In genomic region chr1:77025599-77025998, GRCh38 we compare ENCODE assay signal across 18 cellular contexts.
DNase-seq lines count a peak whose midpoint lies in the region; ATAC-seq and TF ChIP-seq lines count a peak whose summit lies in the region.
"Had no signal": no experiment of that assay in that cellular context is flagged by ENCODE, and none has a peak within 500 bp of the region (broad histone marks: within the 10 kb centered on the region; RNA-seq: fewer than 3 reads in every experiment).

No MANE protein-coding gene starts in this region.

- H2BK15ac ChIP-seq in H9 (ENCODE audit: low read depth, low read length) (no peak overlapping the region), mesendoderm (replicated peaks; ENCODE audit: low read depth) (no peak overlapping the region)

- H3K23ac ChIP-seq in H9 (ENCODE audit: insufficient read length, low read depth, low read length) = no peak overlapping the region
- no peak overlapping the region for H3K23ac ChIP-seq in mesendoderm (ENCODE audit: low read length)

- H3K4ac ChIP-seq in H9 (ENCODE audit: low read depth, low read length) = no peak overlapping the region
- no peak overlapping the region for H3K4ac ChIP-seq in mesendoderm (ENCODE audit: low read depth, low read length)

- H2BK12ac ChIP-seq in H9 (ENCODE audit: insufficient read length, low read depth, low read length) = no peak overlapping the region

- no peak overlapping the region for H2AFZ ChIP-seq in H9 (ENCODE audit: low read length)

- DNase-seq in H9 (no peak), glutamatergic neuron (no peak), mesendoderm (no peak)
- DNase-seq in activated CD4-positive, alpha-beta T cell treated with anti-CD3 and anti-CD28 coated beads for 4 hours = no peak
- no peak for DNase-seq in activated naive CD8-positive, alpha-beta T cell treated with anti-CD3 and anti-CD28 coated beads for 36 hours
- DNase-seq: AML-193; Caco-2; Calu3; CD4-positive, alpha-beta T cell; CD8-positive, alpha-beta T cell; DMS79 treated with DMSO at 0.1 percent for 48 hours; GF-D8 had no signal

- H3K9ac ChIP-seq in H9 (ENCODE audit: extremely low read depth, insufficient read length, low read length) = no peak overlapping the region
- no peak overlapping the region for H3K9ac ChIP-seq in mesendoderm (ENCODE audit: low read length)
- H3K9ac ChIP-seq: BLaER1 treated with 17β-estradiol and CSF1 and Interleukin-3, amounts not matched to agents 10 nM and 100 nM had no signal

- H3K9me3 Mint-ChIP-seq in H9 = no peaks in the 10 kb centered on the region
- peaks cover 15% of the 10 kb centered on the region for H3K9me3 Mint-ChIP-seq in glutamatergic neuron (ENCODE audit: unreplicated experiment)
- no peaks in the 10 kb centered on the region for H3K9me3 Mint-ChIP-seq in activated naive CD8-positive, alpha-beta T cell treated with anti-CD3 and anti-CD28 coated beads for 36 hours
- H3K9me3 Mint-ChIP-seq: CD4-positive, alpha-beta T cell; CD8-positive, alpha-beta T cell had no signal

- H3K36me3 ChIP-seq in mesendoderm (ENCODE audit: control insufficient read depth, insufficient read depth, low read length) = no peaks in the 10 kb centered on the region
- H3K36me3 ChIP-seq: BLaER1 treated with 17β-estradiol and CSF1 and Interleukin-3, amounts not matched to agents 10 nM and 100 nM had no signal

- H2AK5ac ChIP-seq in H9 (ENCODE audit: insufficient read length, low read length) (no peak overlapping the region), mesendoderm (ENCODE audit: low read length) (no peak overlapping the region)

- H3K4me3 Mint-ChIP-seq in H9 (no peak overlapping the region), glutamatergic neuron (ENCODE audit: unreplicated experiment) (no peak overlapping the region)
- no peak overlapping the region for H3K4me3 Mint-ChIP-seq in activated naive CD8-positive, alpha-beta T cell treated with anti-CD3 and anti-CD28 coated beads for 36 hours
- H3K4me3 Mint-ChIP-seq: B cell; CD4-positive, alpha-beta T cell; CD8-positive, alpha-beta T cell had no signal

- H3K4me3 ChIP-seq in mesendoderm (ENCODE audit: low read length) = no peak overlapping the region
- H3K4me3 ChIP-seq: A549; BLaER1 treated with 17β-estradiol and CSF1 and Interleukin-3, amounts not matched to agents 10 nM and 100 nM had no signal

- no peaks in the 10 kb centered on the region for H3K79me2 ChIP-seq in H9 (ENCODE audit: insufficient read depth, low read length)
- H3K79me2 ChIP-seq in mesendoderm (ENCODE audit: control insufficient read depth, insufficient read depth, low read length) = no peaks in the 10 kb centered on the region

- H3K23me2 ChIP-seq in H9 (ENCODE audit: insufficient read length, low read depth, low read length, poor library complexity, severe bottlenecking) = no peaks in the 10 kb centered on the region

- no peaks in the 10 kb centered on the region for H3K9me3 ChIP-seq in H9 (ENCODE audit: control insufficient read depth, low read depth, low read length)
- H3K9me3 ChIP-seq: A549; BLaER1 treated with 17β-estradiol and CSF1 and Interleukin-3, amounts not matched to agents 10 nM and 100 nM; Caco-2 had no signal

- H3K27me3 Mint-ChIP-seq in H9 (ENCODE audit: low read depth) = peaks cover 4% of the 10 kb centered on the region; the same call in 1 of the 2 replicates
- H3K27me3 Mint-ChIP-seq in glutamatergic neuron (ENCODE audit: unreplicated experiment) = peaks cover 13% of the 10 kb centered on the region
- peaks cover 4% of the 10 kb centered on the region for H3K27me3 Mint-ChIP-seq in activated naive CD8-positive, alpha-beta T cell treated with anti-CD3 and anti-CD28 coated beads for 36 hours

- peak overlapping the region; percentile 13; the same call in 1 of the 2 replicates for H3K14ac ChIP-seq in H9 (ENCODE audit: insufficient read depth, low read length)

- no CpG with 5 or more reads among the region's 5 CpGs for WGBS in H9 (ENCODE audit: extremely low coverage, insufficient read length, low lambda C conversion rate)
- no CpG with 5 or more reads among the region's 5 CpGs for WGBS in mesendoderm (ENCODE audit: extremely low coverage, insufficient coverage, low lambda C conversion rate)

- H3K27ac Mint-ChIP-seq in H9 (no peak overlapping the region; a peak in 1 of 7 replicates), glutamatergic neuron (ENCODE audit: unreplicated experiment) (peak overlapping the region; percentile 48)
- no peak overlapping the region for H3K27ac Mint-ChIP-seq in activated naive CD8-positive, alpha-beta T cell treated with anti-CD3 and anti-CD28 coated beads for 36 hours
- H3K27ac Mint-ChIP-seq: B cell; CD4-positive, alpha-beta T cell; CD8-positive, alpha-beta T cell had no signal

- peaks cover 5% of the 10 kb centered on the region; the same call in 1 of the 2 replicates for H3K4me1 ChIP-seq in H9 (ENCODE audit: insufficient read depth, low read length)
- peaks cover 8% of the 10 kb centered on the region for H3K4me1 ChIP-seq in mesendoderm (ENCODE audit: control insufficient read depth, low read depth, low read length)
- H3K4me1 ChIP-seq: BLaER1 treated with 17β-estradiol and CSF1 and Interleukin-3, amounts not matched to agents 10 nM and 100 nM; Caco-2 had no signal

- H4K5ac ChIP-seq in H9 (ENCODE audit: insufficient read length, low read depth, low read length) = no peak overlapping the region
- no peak overlapping the region for H4K5ac ChIP-seq in mesendoderm (ENCODE audit: low read length)

- TF ChIP-seq CTCF in H9 (conservative IDR thresholded peaks at IDR 0.05) (no peak), glutamatergic neuron (IDR thresholded peaks at IDR 0.05; ENCODE audit: partially characterized antibody, unreplicated experiment) (no peak)

- peaks cover 38 to 42% of the 10 kb centered on the region in 2 experiments for H3K4me1 Mint-ChIP-seq in H9
- H3K4me1 Mint-ChIP-seq in glutamatergic neuron (ENCODE audit: low read depth, unreplicated experiment) = peaks cover 76% of the 10 kb centered on the region
- no peaks in the 10 kb centered on the region for H3K4me1 Mint-ChIP-seq in activated naive CD8-positive, alpha-beta T cell treated with anti-CD3 and anti-CD28 coated beads for 36 hours
- H3K4me1 Mint-ChIP-seq: B cell had no signal

- ATAC-seq in HG02870 (IDR thresholded peaks at IDR 0.05; ENCODE audit: unreplicated experiment) = no peak
- ATAC-seq: A549; CD8-positive, alpha-beta T cell had no signal

- no peaks in the 10 kb centered on the region for H4K20me1 ChIP-seq in H9 (ENCODE audit: control insufficient read depth, insufficient read depth, insufficient read length)
- H4K20me1 ChIP-seq: BLaER1 treated with 17β-estradiol and CSF1 and Interleukin-3, amounts not matched to agents 10 nM and 100 nM had no signal

- no peak overlapping the region for H3K56ac ChIP-seq in H9 (ENCODE audit: insufficient read length, low read depth, low read length)
- H3K56ac ChIP-seq in mesendoderm (ENCODE audit: low read length) = peak overlapping the region; percentile 17

- H3K27me3 ChIP-seq in H9 (ENCODE audit: insufficient read depth, low read length) = no peaks in the 10 kb centered on the region
- H3K27me3 ChIP-seq in mesendoderm (ENCODE audit: insufficient read depth, low read length, poor library complexity) = no peaks in the 10 kb centered on the region
- H3K27me3 ChIP-seq: BLaER1 treated with 17β-estradiol and CSF1 and Interleukin-3, amounts not matched to agents 10 nM and 100 nM had no signal

- H3K18ac ChIP-seq in H9 (ENCODE audit: insufficient read length, low read depth, low read length) = no peak overlapping the region
- H3K18ac ChIP-seq in mesendoderm (ENCODE audit: low read length) = peak overlapping the region; percentile 42

- H3K27ac ChIP-seq in H9 (ENCODE audit: insufficient read length, low read depth, low read length) (no peak overlapping the region), mesendoderm (ENCODE audit: low read depth, low read length) (no peak overlapping the region)
- H3K27ac ChIP-seq: 22Rv1; A549; BLaER1 treated with 17β-estradiol and CSF1 and Interleukin-3, amounts not matched to agents 10 nM and 100 nM; C4-2B had no signal

- H3T11ph ChIP-seq in H9 (ENCODE audit: low read length) = no peak overlapping the region

- H3K79me1 ChIP-seq in H9 (ENCODE audit: insufficient read depth, low read depth, low read length, poor library complexity, severe bottlenecking) (no peaks in the 10 kb centered on the region), mesendoderm (ENCODE audit: low read length) (no peaks in the 10 kb centered on the region)

- H2BK20ac ChIP-seq in H9 (ENCODE audit: low read depth, low read length, poor library complexity, severe bottlenecking) = no peak overlapping the region

- no peak overlapping the region for H4K91ac ChIP-seq in H9 (ENCODE audit: insufficient read length, low read depth, low read length)

- H3K36me3 Mint-ChIP-seq in H9 (ENCODE audit: insufficient read depth in 1 of 3, low read depth in 3 of 3) = no peaks in the 10 kb centered on the region; a peak in 1 of 7 replicates
- peaks cover 9% of the 10 kb centered on the region for H3K36me3 Mint-ChIP-seq in glutamatergic neuron (ENCODE audit: unreplicated experiment)
- no peaks in the 10 kb centered on the region for H3K36me3 Mint-ChIP-seq in activated naive CD8-positive, alpha-beta T cell treated with anti-CD3 and anti-CD28 coated beads for 36 hours
- H3K36me3 Mint-ChIP-seq: CD8-positive, alpha-beta T cell had no signal

- H4K8ac ChIP-seq in H9 (replicated peaks; ENCODE audit: insufficient read length, low read depth, low read length) (no peak overlapping the region), mesendoderm (ENCODE audit: low read depth, low read length) (no peak overlapping the region)

- no peak overlapping the region for H3K4me2 ChIP-seq in H9 (ENCODE audit: insufficient read depth, insufficient read length, low read length)
- no peak overlapping the region for H3K4me2 ChIP-seq in mesendoderm (ENCODE audit: low read length)
- H3K4me2 ChIP-seq: A549; BLaER1 treated with 17β-estradiol and CSF1 and Interleukin-3, amounts not matched to agents 10 nM and 100 nM had no signal

- H2BK120ac ChIP-seq in H9 (ENCODE audit: low read depth, low read length, poor library complexity, severe bottlenecking) (no peak overlapping the region), mesendoderm (ENCODE audit: low read depth, low read length) (no peak overlapping the region)

- no peak overlapping the region for H2BK5ac ChIP-seq in H9 (ENCODE audit: insufficient read length, low read length)
- H2BK5ac ChIP-seq in mesendoderm (ENCODE audit: low read length) = no peak overlapping the region
